In the genomic region with DNA sequence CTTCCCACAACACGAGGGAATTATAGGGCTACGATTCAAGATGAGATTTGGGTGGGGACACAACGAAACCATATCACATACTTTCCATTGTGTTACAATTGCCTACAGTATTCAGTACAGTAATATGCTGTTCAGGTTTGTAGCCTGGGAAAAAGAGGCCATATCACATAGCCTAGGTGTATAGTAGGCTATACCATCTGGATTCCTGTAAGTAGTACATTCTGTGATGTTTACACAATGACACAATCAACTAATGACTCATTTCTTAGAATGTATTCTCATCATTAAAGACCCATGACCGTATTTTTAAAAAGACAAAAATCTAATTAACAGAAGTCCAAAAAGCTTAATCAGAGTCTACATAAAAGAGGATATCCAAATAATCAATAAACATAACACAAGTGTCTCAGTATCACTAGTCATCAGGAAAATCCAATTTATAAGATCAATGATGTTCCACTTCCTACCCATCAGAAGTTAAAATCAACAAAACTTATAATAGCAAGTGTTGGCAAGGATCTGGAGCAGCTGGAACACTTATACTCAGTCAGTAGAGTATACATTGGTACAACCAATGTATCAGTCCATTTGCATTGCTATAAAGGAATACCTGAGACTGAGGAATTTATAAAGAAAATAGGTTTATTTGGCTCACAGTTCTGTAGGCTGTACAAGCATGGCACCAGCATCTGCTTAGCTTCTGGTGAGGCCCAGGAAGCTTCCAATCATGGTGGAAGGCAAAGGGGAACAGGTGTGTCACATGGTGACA, we compare ENCODE assay signal across 16 cellular contexts.
DNase-seq lines count a peak whose midpoint lies in the region; ATAC-seq and TF ChIP-seq lines count a peak whose summit lies in the region.
"Had no signal": no experiment of that assay in that cellular context is flagged by ENCODE, and none has a peak within 500 bp of the region (broad histone marks: within the 10 kb centered on the region; RNA-seq: fewer than 3 reads in every experiment).

No MANE protein-coding gene starts in this region.

- H3K4me1 ChIP-seq in A673 (ENCODE audit: insufficient read depth, low read length, poor library complexity, severe bottlenecking): peaks cover 58% of the 10 kb centered on the region
- H3K4me1 ChIP-seq in HEK293 (ENCODE audit: control insufficient read depth, insufficient read depth, low read length): no peaks in the 10 kb centered on the region
- no peaks in the 10 kb centered on the region for H3K4me1 ChIP-seq in mammary epithelial cell (ENCODE audit: insufficient read depth, low read length)
- H3K4me1 ChIP-seq: BLaER1 treated with 17β-estradiol and CSF1 and Interleukin-3, amounts not matched to agents 10 nM and 100 nM had no signal

- H3K4me3 ChIP-seq in A673 (ENCODE audit: low read depth, low read length, poor library complexity, severe bottlenecking) (no peak overlapping the region), HEK293 (ENCODE audit: low read depth, low read length) (no peak overlapping the region), mammary epithelial cell (replicated peaks in 1 of 3; ENCODE audit: insufficient read depth in 1 of 3, low read depth in 2 of 3, low read length in 3 of 3) (no peak overlapping the region), fibroblast of mammary gland (ENCODE audit: control insufficient read depth, low read depth, low read length) (no peak overlapping the region)
- H3K4me3 ChIP-seq: BLaER1 treated with 17β-estradiol and CSF1 and Interleukin-3, amounts not matched to agents 10 nM and 100 nM; GM23338 had no signal

- ATAC-seq in GM19455 (IDR thresholded peaks at IDR 0.05; ENCODE audit: unreplicated experiment) (no peak), HG02852 (IDR thresholded peaks at IDR 0.05; ENCODE audit: unreplicated experiment) (no peak), HG02678 (IDR thresholded peaks at IDR 0.05; ENCODE audit: unreplicated experiment) (no peak)
- ATAC-seq: CD8-positive, alpha-beta T cell; GM23338; HCT116; HepG2 had no signal

- peaks cover 17% of the 10 kb centered on the region for H3K36me3 ChIP-seq in A673 (ENCODE audit: insufficient read depth, low read length, poor library complexity, severe bottlenecking)
- H3K36me3 ChIP-seq in HEK293 (ENCODE audit: control insufficient read depth in 2 of 2, insufficient read depth in 1 of 2, low read length in 2 of 2): no peaks in the 10 kb centered on the region
- no peaks in the 10 kb centered on the region for H3K36me3 ChIP-seq in mammary epithelial cell (ENCODE audit: insufficient read depth, low read length)
- H3K36me3 ChIP-seq: BLaER1 treated with 17β-estradiol and CSF1 and Interleukin-3, amounts not matched to agents 10 nM and 100 nM had no signal

- dilution Hi-C loops in mammary epithelial cell (cut with HindIII; ENCODE audit: low sequenced_read_pairs): no loop called here

- WGBS in mammary epithelial cell (ENCODE audit: low coverage, missing lambda C conversion rate): 60% methylated on average over 4 of the region's 4 CpGs

- no peaks in the 10 kb centered on the region for H3K79me2 ChIP-seq in mammary epithelial cell (ENCODE audit: insufficient read depth, low read length)

- in situ Hi-C loops in mammary epithelial cell (cut with MboI; ENCODE audit: low sequenced_read_pairs in 2 of 2): no loop called here

- no peak overlapping the region for H3K9ac ChIP-seq in mammary epithelial cell (ENCODE audit: insufficient read depth, low read length)
- H3K9ac ChIP-seq: BLaER1 treated with 17β-estradiol and CSF1 and Interleukin-3, amounts not matched to agents 10 nM and 100 nM had no signal

- no peak overlapping the region for H2AFZ ChIP-seq in mammary epithelial cell (ENCODE audit: low read depth, low read length)
- H2AFZ ChIP-seq: GM23338 had no signal

- no peak overlapping the region for H3K4me2 ChIP-seq in mammary epithelial cell (ENCODE audit: insufficient read depth, low read depth, low read length)
- H3K4me2 ChIP-seq: BLaER1 treated with 17β-estradiol and CSF1 and Interleukin-3, amounts not matched to agents 10 nM and 100 nM; GM23338 had no signal

- POLR2A ChIA-PET in A673 (lab: Charles Lee; ENCODE audit: low non-redundant PET) (no interaction called here), HEK293 (lab: Yijun Ruan, JAX) (no interaction called here)

- peak overlapping the region; percentile 99 for H3K27ac ChIP-seq in A673 (ENCODE audit: low read depth, low read length, poor library complexity, severe bottlenecking)
- H3K27ac ChIP-seq in HEK293 (ENCODE audit: extremely low read depth, low read depth, low read length): no peak overlapping the region
- H3K27ac ChIP-seq in mammary epithelial cell (ENCODE audit: insufficient read depth, low read depth, low read length): no peak overlapping the region
- H3K27ac ChIP-seq: BLaER1 treated with 17β-estradiol and CSF1 and Interleukin-3, amounts not matched to agents 10 nM and 100 nM had no signal

- BruUV-seq in A673 (replicated peaks; lab: Mats Ljungman, UMichigan) (no TSS peak), mammary epithelial cell (replicated peaks; lab: Mats Ljungman, UMichigan) (no TSS peak)

- H4K20me1 ChIP-seq in mammary epithelial cell (ENCODE audit: insufficient read depth, low read length): no peaks in the 10 kb centered on the region
- H4K20me1 ChIP-seq: BLaER1 treated with 17β-estradiol and CSF1 and Interleukin-3, amounts not matched to agents 10 nM and 100 nM had no signal

- intact Hi-C loops in A673 (cut with micrococcal nuclease; ENCODE audit: unreplicated experiment): loop anchor here (10.0 kb wide), 1 partner anchor 127 kb away; no protein-coding TSS in a partner anchor
- intact Hi-C loops in mammary epithelial cell (cut with micrococcal nuclease): no loop called here

- H3K9me3 ChIP-seq in A673 (ENCODE audit: low read depth, low read length, poor library complexity, severe bottlenecking) (peaks cover 14% of the 10 kb centered on the region), HEK293 (ENCODE audit: control insufficient read depth, insufficient read depth, low read depth, low read length) (no peaks in the 10 kb centered on the region), mammary epithelial cell (replicated peaks; ENCODE audit: insufficient read depth, low read length) (no peaks in the 10 kb centered on the region)
- H3K9me3 ChIP-seq: BLaER1 treated with 17β-estradiol and CSF1 and Interleukin-3, amounts not matched to agents 10 nM and 100 nM had no signal

- TF ChIP-seq CTCF in A673 (conservative IDR thresholded peaks at IDR 0.05; ENCODE audit: low read depth, low read length) (no peak), HEK293 (tag by site-specific recombination; IDR thresholded peaks at IDR 0.05) (no peak), mammary epithelial cell (conservative IDR thresholded peaks at IDR 0.05 in 1 of 2, IDR thresholded peaks at IDR 0.05 in 1 of 2; ENCODE audit: extremely low read depth in 1 of 2, insufficient read depth in 1 of 2, low read depth in 1 of 2, low read length in 2 of 2) (no peak), fibroblast of mammary gland (conservative IDR thresholded peaks at IDR 0.05; ENCODE audit: control insufficient read depth, insufficient read depth, low read depth, low read length) (no peak)

- H3K27me3 ChIP-seq in A673 (replicated peaks; ENCODE audit: insufficient read depth, low read depth, low read length, poor library complexity) (no peaks in the 10 kb centered on the region), mammary epithelial cell (ENCODE audit: insufficient read depth, low read length) (no peaks in the 10 kb centered on the region)
- H3K27me3 ChIP-seq: BLaER1 treated with 17β-estradiol and CSF1 and Interleukin-3, amounts not matched to agents 10 nM and 100 nM had no signal

- CTCF ChIA-PET in A673 (lab: Charles Lee): no interaction called here
- CTCF ChIA-PET in HEK293 (lab: Yijun Ruan, JAX): interaction anchor here (0.6 kb wide), 1 partner anchor 1091 kb away, joined by 3 read pairs; no protein-coding TSS in a partner anchor
- CTCF ChIA-PET in mammary epithelial cell (lab: Charles Lee; ENCODE audit: low non-redundant PET): no interaction called here

- DNase-seq in A673 (ENCODE audit: low spot score): no peak
- peak; percentile 11 for DNase-seq in mammary epithelial cell
- peak; percentile 50 for DNase-seq in fibroblast of mammary gland (ENCODE audit: low read depth)
- DNase-seq: 8988T; Calu3; CD8-positive, alpha-beta T cell; H7; KBM-7 had no signal

TF ChIP-seq in HEK293, 187 proteins besides CTCF, POLR2A, EP300 and RAD21 (continues in another document):
- TF ChIP-seq ZNF133 (tag by site-specific recombination; IDR thresholded peaks at IDR 0.05) (peak; percentile 91), KLF8 (tag by site-specific recombination; IDR thresholded peaks at IDR 0.05) (peak; percentile 22; the same call in 1 of the 2 replicates), ZFP3 (tag by site-specific recombination; IDR thresholded peaks at IDR 0.05; ENCODE audit: low read depth) (no peak)
- TF ChIP-seq, protein P1, sequence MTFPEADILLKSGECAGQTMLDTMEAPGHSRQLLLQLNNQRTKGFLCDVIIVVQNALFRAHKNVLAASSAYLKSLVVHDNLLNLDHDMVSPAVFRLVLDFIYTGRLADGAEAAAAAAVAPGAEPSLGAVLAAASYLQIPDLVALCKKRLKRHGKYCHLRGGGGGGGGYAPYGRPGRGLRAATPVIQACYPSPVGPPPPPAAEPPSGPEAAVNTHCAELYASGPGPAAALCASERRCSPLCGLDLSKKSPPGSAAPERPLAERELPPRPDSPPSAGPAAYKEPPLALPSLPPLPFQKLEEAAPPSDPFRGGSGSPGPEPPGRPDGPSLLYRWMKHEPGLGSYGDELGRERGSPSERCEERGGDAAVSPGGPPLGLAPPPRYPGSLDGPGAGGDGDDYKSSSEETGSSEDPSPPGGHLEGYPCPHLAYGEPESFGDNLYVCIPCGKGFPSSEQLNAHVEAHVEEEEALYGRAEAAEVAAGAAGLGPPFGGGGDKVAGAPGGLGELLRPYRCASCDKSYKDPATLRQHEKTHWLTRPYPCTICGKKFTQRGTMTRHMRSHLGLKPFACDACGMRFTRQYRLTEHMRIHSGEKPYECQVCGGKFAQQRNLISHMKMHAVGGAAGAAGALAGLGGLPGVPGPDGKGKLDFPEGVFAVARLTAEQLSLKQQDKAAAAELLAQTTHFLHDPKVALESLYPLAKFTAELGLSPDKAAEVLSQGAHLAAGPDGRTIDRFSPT (tag by site-specific recombination; IDR thresholded peaks at IDR 0.05): no peak
